ENCODE assay signal across 1 cellular context in the genomic region with DNA sequence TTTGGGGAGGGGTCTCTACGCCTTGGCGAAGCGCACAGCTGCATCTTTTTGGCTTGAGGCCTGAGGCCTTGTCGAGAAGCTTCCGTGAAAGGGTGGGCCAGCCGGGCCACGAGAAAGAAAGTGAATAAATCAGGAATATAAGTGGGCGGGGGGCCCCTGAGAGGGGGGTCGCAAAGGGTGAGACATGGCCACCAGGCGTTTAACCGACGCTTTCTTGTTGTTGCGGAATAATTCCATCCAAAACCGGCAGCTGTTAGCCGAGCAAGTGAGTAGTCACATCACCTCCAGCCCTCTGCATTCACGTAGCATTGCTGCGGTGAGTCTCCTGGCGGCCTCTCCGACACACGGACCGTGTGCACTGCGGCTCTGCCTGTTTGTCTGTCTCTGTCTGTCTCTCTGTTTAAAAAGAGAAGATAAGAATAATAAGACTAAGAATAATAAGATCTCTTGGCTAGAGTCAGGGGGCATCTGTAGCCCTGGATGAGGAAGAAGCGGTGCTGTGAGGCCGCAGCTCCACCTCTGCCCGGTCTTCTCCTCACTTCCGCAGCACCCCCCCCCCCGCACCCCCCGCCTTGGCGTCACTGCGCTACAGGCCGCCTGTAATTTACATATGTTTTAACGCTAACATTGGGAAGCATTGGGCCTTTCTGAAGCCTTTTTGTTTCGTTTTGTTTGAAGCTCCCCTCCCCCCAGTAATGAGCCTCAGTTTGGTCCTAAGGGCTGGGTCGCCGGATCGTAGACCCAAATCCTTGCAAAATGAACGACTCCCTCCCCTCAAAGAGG.
TF ChIP-seq lines count a peak whose summit lies in the region.

No MANE protein-coding gene starts in this region.

TF ChIP-seq in IMR-90, 13 proteins besides CTCF, POLR2A, EP300 and RAD21:
- TF ChIP-seq SMC3 (IDR thresholded peaks at IDR 0.05; ENCODE audit: low read depth, low read length), result peak; percentile 29; the same call in 1 of the 2 replicates
- no peak for TF ChIP-seq RCOR1 (IDR thresholded peaks at IDR 0.05; ENCODE audit: insufficient replicate concordance, low read length)
- TF ChIP-seq CEBPB (IDR thresholded peaks at IDR 0.05; ENCODE audit: low read depth, low read length), result peak; percentile 38
- TF ChIP-seq FOS (IDR thresholded peaks at IDR 0.05; ENCODE audit: low read depth, low read length), result no peak
- TF ChIP-seq MAZ (IDR thresholded peaks at IDR 0.05; ENCODE audit: borderline replicate concordance, low read depth, low read length), result peak; percentile 45; the same call in 1 of the 2 replicates
TF ChIP-seq in IMR-90: peak in this region for 3.
